ENCODE assay signal across 29 cellular contexts in genomic region chr7:56290548-56290947, GRCh38.
DNase-seq lines count a peak whose midpoint lies in the region; ATAC-seq and TF ChIP-seq lines count a peak whose summit lies in the region.
"Had no signal": no experiment of that assay in that cellular context is flagged by ENCODE, and none has a peak within 500 bp of the region (broad histone marks: within the 10 kb centered on the region; RNA-seq: fewer than 3 reads in every experiment).

No MANE protein-coding gene starts in this region.

- no peak overlapping the region for H3K4me2 ChIP-seq in osteoblast (ENCODE audit: insufficient read depth, low read length)
- H3K4me2 ChIP-seq: A549; BLaER1; BLaER1 treated with 17β-estradiol and CSF1 and Interleukin-3, amounts not matched to agents 10 nM and 100 nM had no signal

- no peaks in the 10 kb centered on the region for H4K20me1 ChIP-seq in osteoblast (ENCODE audit: insufficient read depth, low read length)
- H4K20me1 ChIP-seq: BLaER1; BLaER1 treated with 17β-estradiol and CSF1 and Interleukin-3, amounts not matched to agents 10 nM and 100 nM had no signal

- no peaks in the 10 kb centered on the region for H3K27me3 ChIP-seq in osteoblast (ENCODE audit: insufficient read depth, low read length)
- H3K27me3 ChIP-seq: BLaER1; BLaER1 treated with 17β-estradiol and CSF1 and Interleukin-3, amounts not matched to agents 10 nM and 100 nM had no signal

- H3K4me3 ChIP-seq in osteoblast (ENCODE audit: insufficient read depth, low read length) = no peak overlapping the region
- H3K4me3 ChIP-seq: A549; BLaER1; BLaER1 treated with 17β-estradiol and CSF1 and Interleukin-3, amounts not matched to agents 10 nM and 100 nM had no signal

- DNase-seq in inferior parietal cortex (ENCODE audit: extremely low spot score) = peak; percentile 5
- DNase-seq in osteoblast (ENCODE audit: insufficient read length, low spot score, missing footprints) = peak; percentile 64
- DNase-seq in activated CD4-positive, alpha-beta T cell treated with anti-CD3 and anti-CD28 coated beads, Interleukin-2, amount 50 U/mL, for 4 hours = no peak
- DNase-seq: 8988T; ACHN; AML-193; BE2C; C1 segment of cervical spinal cord; Caco-2; Calu3; CD4-positive, alpha-beta memory T cell; CD4-positive, alpha-beta T cell; CD4-positive, CD25-positive, alpha-beta regulatory T cell; CD8-positive, alpha-beta memory T cell; CD8-positive, alpha-beta T cell; COR-L47; DMS 273 treated with DMSO at 0.1 percent for 48 hours; DMS153; DMS53; DMS79; DMS79 treated with DMSO at 0.1 percent for 48 hours; DND-41; EL had no signal

- H3K9me3 ChIP-seq in osteoblast (ENCODE audit: low read depth, low read length) = no peaks in the 10 kb centered on the region
- H3K9me3 ChIP-seq: A549, BE2C, Caco-2 had no signal

- no peaks in the 10 kb centered on the region for H3K36me3 ChIP-seq in osteoblast (ENCODE audit: insufficient read depth, low read length)
- H3K36me3 ChIP-seq: BE2C; BLaER1; BLaER1 treated with 17β-estradiol and CSF1 and Interleukin-3, amounts not matched to agents 10 nM and 100 nM had no signal

- no peak for TF ChIP-seq CTCF in osteoblast (IDR thresholded peaks at IDR 0.05; ENCODE audit: extremely low read depth, low read depth, low read length)

- H3K27ac ChIP-seq in osteoblast (ENCODE audit: low read depth, low read length) = no peak overlapping the region
- H3K27ac ChIP-seq: 22Rv1; A549; BLaER1; BLaER1 treated with 17β-estradiol and CSF1 and Interleukin-3, amounts not matched to agents 10 nM and 100 nM; C4-2B had no signal

- no peak for ATAC-seq in GM21447 (IDR thresholded peaks at IDR 0.05; ENCODE audit: unreplicated experiment)
- ATAC-seq: A549; CD8-positive, alpha-beta T cell had no signal

- no peaks in the 10 kb centered on the region for H3K4me1 ChIP-seq in osteoblast (ENCODE audit: insufficient read depth, low read length)
- H3K4me1 ChIP-seq: A549; BE2C; BLaER1; BLaER1 treated with 17β-estradiol and CSF1 and Interleukin-3, amounts not matched to agents 10 nM and 100 nM; Caco-2 had no signal

- no peak overlapping the region for H2AFZ ChIP-seq in osteoblast (ENCODE audit: low read length)

- H3K79me2 ChIP-seq in osteoblast (ENCODE audit: insufficient read depth, low read length) = no peaks in the 10 kb centered on the region

Comparison
In these comparisons a context has a peak if more than half of its experiments do, and no peak if none do; other contexts are left out.
1. DNase-seq: peak in inferior parietal cortex (single experiment) and osteoblast (single experiment); none in activated CD4-positive, alpha-beta T cell treated with anti-CD3 and anti-CD28 coated beads, Interleukin-2, amount 50 U/mL, for 4 hours (0 of 2).